22 cellular contexts compared by ENCODE assay signal in the genomic region with DNA sequence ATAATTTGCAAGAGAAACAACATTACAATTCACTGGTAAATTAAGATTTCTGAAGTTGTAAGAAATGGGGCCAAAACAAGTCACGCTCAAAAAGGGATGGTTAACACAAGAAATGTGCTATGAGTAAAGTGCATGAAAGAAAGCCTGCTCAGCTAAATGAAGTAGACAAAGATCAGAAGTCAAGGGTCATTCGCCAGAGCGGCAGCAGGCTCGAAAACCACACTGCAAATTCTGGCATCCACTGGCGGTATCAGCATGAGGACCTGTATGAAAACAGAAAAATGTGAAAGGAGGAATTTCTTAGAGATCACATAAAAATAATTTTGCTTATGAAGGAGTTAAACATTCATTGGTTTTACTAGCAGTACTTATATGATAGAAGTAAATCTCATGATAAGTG. TPM values are rescaled to one million over a fixed set of nuclear protein-coding genes. Genes with fewer than 3 reads are reported as not detected.
DNase-seq lines count a peak whose midpoint lies in the region; ATAC-seq, FAIRE-seq and TF ChIP-seq lines count a peak whose summit lies in the region.
"Had no signal": no experiment of that assay in that cellular context is flagged by ENCODE, and none has a peak within 500 bp of the region (broad histone marks: within the 10 kb centered on the region; RNA-seq: fewer than 3 reads in every experiment).

No MANE protein-coding gene starts in this region.

- in situ Hi-C loops in K562 (cut with MboI) (no loop called here), HepG2 (cut with HindIII; ENCODE audit: extremely low pct_ligation_motif_present, low pct_unique_long_range_greater_than_20kb) (no loop called here)

- ATAC-seq in K562, result no peak
- ATAC-seq in HepG2, result no peak
- no peak for ATAC-seq in HG03521 (IDR thresholded peaks at IDR 0.05; ENCODE audit: unreplicated experiment)
- no peak for ATAC-seq in HG02571 (IDR thresholded peaks at IDR 0.05; ENCODE audit: unreplicated experiment)
- ATAC-seq: A549, Right ventricle myocardium inferior had no signal

- TF ChIP-seq EP300 in K562 (IDR thresholded peaks at IDR 0.05; ENCODE audit: low read length) (no peak), HepG2 (IDR thresholded peaks at IDR 0.05; ENCODE audit: low read depth in 2 of 2, low read length in 2 of 2) (no peak), HepG2 (CRISPR knock-in tag; IDR thresholded peaks at IDR 0.05; ENCODE audit: borderline replicate concordance) (no peak)

- no peak overlapping the region for H3K4me3 Mint-ChIP-seq in activated naive CD8-positive, alpha-beta T cell
- H3K4me3 Mint-ChIP-seq in activated naive CD8-positive, alpha-beta T cell treated with anti-CD3 and anti-CD28 coated beads for 36 hours, result no peak overlapping the region
- no peak overlapping the region for H3K4me3 Mint-ChIP-seq in activated T-helper 1 cell treated with anti-CD3 and anti-CD28 coated beads, Interleukin-12 subunit alpha, Interleukin-12 subunit beta, Interleukin-2, Interleukin-4 antibody, amounts not matched to agents 30 ng/mL and 10 ng/mL and 1 ng/mL, durations not matched to agents 14 hours and 24 hours and 36 hours

- no peaks in the 10 kb centered on the region for H3K27me3 ChIP-seq in K562 (ENCODE audit: control insufficient read depth in 2 of 2, insufficient read depth in 2 of 2, low read length in 2 of 2)
- no peaks in the 10 kb centered on the region for H3K27me3 ChIP-seq in HepG2 (ENCODE audit: control insufficient read depth in 1 of 2, insufficient read depth in 2 of 2, low read length in 2 of 2)
- H3K27me3 ChIP-seq: BE2C, SJSA1 had no signal

- peaks cover 27% of the 10 kb centered on the region for H3K36me3 Mint-ChIP-seq in activated naive CD8-positive, alpha-beta T cell
- H3K36me3 Mint-ChIP-seq in activated naive CD8-positive, alpha-beta T cell treated with anti-CD3 and anti-CD28 coated beads for 36 hours, result peaks cover 37% of the 10 kb centered on the region
- H3K36me3 Mint-ChIP-seq in activated T-helper 1 cell treated with anti-CD3 and anti-CD28 coated beads, Interleukin-12 subunit alpha, Interleukin-12 subunit beta, Interleukin-2, Interleukin-4 antibody, amounts not matched to agents 30 ng/mL and 10 ng/mL and 1 ng/mL, durations not matched to agents 14 hours and 24 hours and 36 hours (ENCODE audit: low read depth), result peaks cover 23% of the 10 kb centered on the region

- no peaks in the 10 kb centered on the region for H3K27me3 Mint-ChIP-seq in activated naive CD8-positive, alpha-beta T cell
- no peaks in the 10 kb centered on the region for H3K27me3 Mint-ChIP-seq in activated naive CD8-positive, alpha-beta T cell treated with anti-CD3 and anti-CD28 coated beads for 36 hours
- no peaks in the 10 kb centered on the region for H3K27me3 Mint-ChIP-seq in activated T-helper 1 cell treated with anti-CD3 and anti-CD28 coated beads, Interleukin-12 subunit alpha, Interleukin-12 subunit beta, Interleukin-2, Interleukin-4 antibody, amounts not matched to agents 30 ng/mL and 10 ng/mL and 1 ng/mL, durations not matched to agents 14 hours and 24 hours and 36 hours (ENCODE audit: insufficient read depth)

- H3K4me3 ChIP-seq in K562, result no peak overlapping the region
- no peak overlapping the region for H3K4me3 ChIP-seq in HepG2 (replicated peaks in 1 of 3; ENCODE audit: insufficient read depth in 1 of 3, low read depth in 2 of 3, low read length in 3 of 3)
- H3K4me3 ChIP-seq: A549, SJSA1 had no signal

- 89% methylated on average over 5 of the region's 5 CpGs for WGBS in K562 (ENCODE audit: insufficient coverage, low coverage, missing lambda C conversion rate)
- 98% methylated on average over 5 of the region's 5 CpGs for WGBS in HepG2 (ENCODE audit: low lambda C conversion rate)

- no peaks in the 10 kb centered on the region for H3K9me3 Mint-ChIP-seq in activated naive CD8-positive, alpha-beta T cell (ENCODE audit: low read depth)
- no peaks in the 10 kb centered on the region for H3K9me3 Mint-ChIP-seq in activated naive CD8-positive, alpha-beta T cell treated with anti-CD3 and anti-CD28 coated beads for 36 hours
- no peaks in the 10 kb centered on the region for H3K9me3 Mint-ChIP-seq in activated T-helper 1 cell treated with anti-CD3 and anti-CD28 coated beads, Interleukin-12 subunit alpha, Interleukin-12 subunit beta, Interleukin-2, Interleukin-4 antibody, amounts not matched to agents 30 ng/mL and 10 ng/mL and 1 ng/mL, durations not matched to agents 14 hours and 24 hours and 36 hours

- H2AFZ ChIP-seq in K562 (ENCODE audit: low read depth, low read length) (no peak overlapping the region), HepG2 (ENCODE audit: low read length) (no peak overlapping the region)

- H3K9me3 ChIP-seq in K562 (replicated peaks; ENCODE audit: control insufficient read depth, insufficient read depth, low read depth, low read length), result no peaks in the 10 kb centered on the region
- H3K9me3 ChIP-seq in HepG2 (ENCODE audit: low read length), result no peaks in the 10 kb centered on the region
- H3K9me3 ChIP-seq: A549, BE2C, SJSA1 had no signal

- H3K9ac ChIP-seq in K562 (ENCODE audit: insufficient read depth in 1 of 2, low read depth in 2 of 2, low read length in 2 of 2) (no peak overlapping the region), HepG2 (ENCODE audit: insufficient read depth, low read depth, low read length) (no peak overlapping the region)

- TF ChIP-seq POLR2A in K562 (conservative IDR thresholded peaks at IDR 0.05) (no peak), HepG2 (IDR thresholded peaks at IDR 0.05; ENCODE audit: insufficient read depth in 1 of 2, low read depth in 2 of 2, low read length in 2 of 2) (no peak)

- H3K4me2 ChIP-seq in K562 (ENCODE audit: insufficient read depth, low read length) (no peak overlapping the region), HepG2 (ENCODE audit: low read depth, low read length) (no peak overlapping the region)
- H3K4me2 ChIP-seq: A549 had no signal

- FAIRE-seq in K562 (lab: Jason Lieb, UNC), result no peak
- no peak for FAIRE-seq in HepG2 (lab: Jason Lieb, UNC)
- FAIRE-seq: A549 had no signal

- peaks cover 5% of the 10 kb centered on the region; the same call in 1 of the 3 replicates for H3K36me3 ChIP-seq in K562 (ENCODE audit: control insufficient read depth, insufficient read depth, low read length)
- peaks cover 4 to 13% of the 10 kb centered on the region in 2 experiments; a peak in 3 of 5 replicates for H3K36me3 ChIP-seq in HepG2 (replicated peaks in 1 of 2; ENCODE audit: control insufficient read depth in 1 of 2, insufficient read depth in 2 of 2, low read length in 2 of 2)
- H3K36me3 ChIP-seq: SJSA1 had no signal

- H3K27ac ChIP-seq in K562 (ENCODE audit: extremely low read depth, low read depth, low read length), result no peak overlapping the region
- H3K27ac ChIP-seq in HepG2 (ENCODE audit: extremely low read length, insufficient read depth, low read length), result no peak overlapping the region
- H3K27ac ChIP-seq: A549, SJSA1 had no signal

- CTCF ChIA-PET in K562 (lab: Yijun Ruan, JAX; ENCODE audit: low intra/inter-chr PET ratio), result no interaction called here
- CTCF ChIA-PET in HepG2 (lab: Yijun Ruan, JAX; ENCODE audit: low intra/inter-chr PET ratio, low total read pairs), result no interaction called here

- H3K4me1 ChIP-seq in K562 (replicated peaks in 1 of 2; ENCODE audit: control insufficient read depth in 2 of 2, insufficient read depth in 2 of 2, low read length in 2 of 2) (no peaks in the 10 kb centered on the region), HepG2 (ENCODE audit: insufficient read depth, low read length) (no peaks in the 10 kb centered on the region)
- H3K4me1 ChIP-seq: A549, BE2C, SJSA1 had no signal

- intact Hi-C loops in K562 (cut with micrococcal nuclease), result no loop called here
- intact Hi-C loops in HepG2 (cut with micrococcal nuclease; ENCODE audit: unreplicated experiment), result no loop called here
- intact Hi-C loops in activated T-helper 1 cell treated with anti-CD3 and anti-CD28 coated beads, Interleukin-12 subunit alpha, Interleukin-12 subunit beta, Interleukin-2, Interleukin-4 antibody, amounts not matched to agents 30 ng/mL and 10 ng/mL and 1 ng/mL, durations not matched to agents 14 hours and 24 hours and 36 hours (cut with micrococcal nuclease), result no loop called here

- TF ChIP-seq RAD21 in K562 (CRISPR knock-in tag; conservative IDR thresholded peaks at IDR 0.05 in 1 of 2, IDR thresholded peaks at IDR 0.05 in 1 of 2), result no peak
- no peak for TF ChIP-seq RAD21 in HepG2 (CRISPR knock-in tag; IDR thresholded peaks at IDR 0.05)

- H4K20me1 ChIP-seq in K562 (replicated peaks; ENCODE audit: control insufficient read depth, insufficient read depth, low read length) (no peaks in the 10 kb centered on the region), HepG2 (ENCODE audit: insufficient read depth, low read length) (no peaks in the 10 kb centered on the region)

- BruUV-seq in K562 (replicated peaks; lab: Mats Ljungman, UMichigan) (no TSS peak), HepG2 (replicated peaks; lab: Mats Ljungman, UMichigan) (no TSS peak)

- H3K4me1 Mint-ChIP-seq in activated naive CD8-positive, alpha-beta T cell (ENCODE audit: low read depth), result no peaks in the 10 kb centered on the region
- H3K4me1 Mint-ChIP-seq in activated naive CD8-positive, alpha-beta T cell treated with anti-CD3 and anti-CD28 coated beads for 36 hours, result peaks cover 3% of the 10 kb centered on the region
- peaks cover 4% of the 10 kb centered on the region for H3K4me1 Mint-ChIP-seq in activated T-helper 1 cell treated with anti-CD3 and anti-CD28 coated beads, Interleukin-12 subunit alpha, Interleukin-12 subunit beta, Interleukin-2, Interleukin-4 antibody, amounts not matched to agents 30 ng/mL and 10 ng/mL and 1 ng/mL, durations not matched to agents 14 hours and 24 hours and 36 hours (ENCODE audit: low read depth)

- peak overlapping the region; percentile 3 for H3K27ac Mint-ChIP-seq in activated naive CD8-positive, alpha-beta T cell
- H3K27ac Mint-ChIP-seq in activated naive CD8-positive, alpha-beta T cell treated with anti-CD3 and anti-CD28 coated beads for 36 hours, result no peak overlapping the region
- no peak overlapping the region for H3K27ac Mint-ChIP-seq in activated T-helper 1 cell treated with anti-CD3 and anti-CD28 coated beads, Interleukin-12 subunit alpha, Interleukin-12 subunit beta, Interleukin-2, Interleukin-4 antibody, amounts not matched to agents 30 ng/mL and 10 ng/mL and 1 ng/mL, durations not matched to agents 14 hours and 24 hours and 36 hours

- H3K79me2 ChIP-seq in K562 (ENCODE audit: control insufficient read depth, insufficient read depth, low read length) (no peaks in the 10 kb centered on the region), HepG2 (ENCODE audit: insufficient read depth, low read length) (no peaks in the 10 kb centered on the region)

- DNase-seq in activated naive CD8-positive, alpha-beta T cell treated with anti-CD3 and anti-CD28 coated beads for 36 hours, result no peak
- DNase-seq in K562 (ENCODE audit: extremely low read depth in 1 of 4, low spot score in 3 of 4), result no peak
- DNase-seq in HepG2 (ENCODE audit: low spot score), result no peak
- DNase-seq in activated T-helper 1 cell treated with anti-CD3 and anti-CD28 coated beads, Interleukin-12 subunit alpha, Interleukin-12 subunit beta, Interleukin-2, Interleukin-4 antibody, amounts not matched to agents 30 ng/mL and 10 ng/mL and 1 ng/mL, durations not matched to agents 14 hours and 24 hours and 36 hours (ENCODE audit: low spot score), result no peak
- DNase-seq: BE2C, EL, GF-D8, HCEC 1CT, KBM-7, MM.1S, NCI-H1048, NCI-H1417 treated with DMSO at 0.1 percent for 48 hours, NCI-H187, NCI-H446, NCI-H526, OCI-M1 had no signal

- TF ChIP-seq CTCF in K562 (IDR thresholded peaks at IDR 0.05 in 2 of 3, conservative IDR thresholded peaks at IDR 0.05 in 1 of 3; ENCODE audit: insufficient read depth in 2 of 3, low read depth in 1 of 3, low read length in 3 of 3) (no peak), HepG2 (CRISPR knock-in tag; IDR thresholded peaks at IDR 0.05) (no peak)

- no peaks in the 10 kb centered on the region for H3K9me1 ChIP-seq in K562 (ENCODE audit: control insufficient read depth, insufficient read depth, low read length)

- POLR2A ChIA-PET in K562 (lab: Yijun Ruan, JAX), result no interaction called here
- POLR2A ChIA-PET in HepG2 (lab: Yijun Ruan, JAX), result no interaction called here

RNA-seq across cellular contexts. Expression of a gene that starts 49.6 kb away (rescaled TPM):
- total RNA-seq in activated naive CD8-positive, alpha-beta T cell treated with anti-CD3 and anti-CD28 coated beads for 36 hours, result 10 to 100 TPM; 30.3 to 31.0 TPM
- total RNA-seq in K562 (2011; cell fraction: chromatin; rRNA removed; ENCODE audit: low replicate concordance), result 35.4 and 67.8 TPM in 2 replicates
- total RNA-seq in K562 (2011; cell fraction: nucleolus; rRNA removed), result 35.7 and 50.1 TPM in 2 replicates
- 48.0 and 50.8 TPM in 2 replicates for total RNA-seq in K562 (2011; cell fraction: nucleoplasm; rRNA removed)
- total RNA-seq in K562 (2014; rRNA removed) (32.1 and 37.9 TPM in 2 replicates), K562 (2014; rRNA removed; fragmentation: Illumina TruSeq; extraction: Trizol) (25.3 and 27.9 TPM in 2 replicates), K562 (2015; rRNA removed; fragmentation: Illumina TruSeq; extraction: Trizol) (29.0 and 35.2 TPM in 2 replicates), K562 (2021) (22.1 and 23.5 TPM in 2 replicates), HepG2 (2016; rRNA removed; fragmentation: Illumina TruSeq; extraction: Trizol) (45.3 and 53.4 TPM in 2 replicates)
- polyA plus RNA-seq in K562 (2011; rRNA removed) (24.3 and 26.5 TPM in 2 replicates), K562 (2014; fragmentation: Illumina TruSeq; extraction: Trizol) (13.2 and 15.9 TPM in 2 replicates), K562 (2014; fragmentation: Nextera tagmentation; extraction: Ambion mirVana) (10 to 100 TPM in 1 of 2 experiments, 1 to 10 TPM in 1; 6.0 to 10.8 TPM), K562 (2014; rRNA removed) (15.5 and 28.9 TPM in 2 replicates), HepG2 (2011; rRNA removed) (17.4 TPM in 2 replicates)
- polyA plus RNA-seq in K562 (2011; cell fraction: cytosol; rRNA removed), result 10.0 and 12.9 TPM in 2 replicates
- 25.4 and 27.0 TPM in 2 replicates for polyA plus RNA-seq in K562 (2011; cell fraction: nucleus; rRNA removed)
- polyA plus RNA-seq in K562 (2012), result 16.8 and 33.6 TPM in 2 replicates
- 37.8 and 49.9 TPM in 2 replicates for polyA minus RNA-seq in K562 (2011; rRNA and poly(A)+ RNA removed)
- 11.3 and 16.2 TPM in 2 replicates for polyA minus RNA-seq in K562 (2011; cell fraction: cytosol; rRNA and poly(A)+ RNA removed)
- polyA minus RNA-seq in K562 (2011; cell fraction: nucleus; rRNA and poly(A)+ RNA removed), result 46.7 and 68.4 TPM in 2 replicates
- 63.0 and 88.0 TPM in 2 replicates for total RNA-seq in HepG2 (2016; cell fraction: cytosol; rRNA removed; fragmentation: Illumina TruSeq; extraction: Trizol; ENCODE audit: low read depth)
- 47.1 and 56.1 TPM in 2 replicates for total RNA-seq in HepG2 (2016; cell fraction: insoluble cytoplasmic fraction; rRNA removed; fragmentation: Illumina TruSeq; extraction: Trizol)
- 73.4 and 79.1 TPM in 2 replicates for total RNA-seq in HepG2 (2016; cell fraction: membrane; rRNA removed; fragmentation: Illumina TruSeq; extraction: Trizol)
- 47.7 and 52.7 TPM in 2 replicates for total RNA-seq in HepG2 (2016; cell fraction: nucleus; rRNA removed; fragmentation: Illumina TruSeq; extraction: Trizol)
- 7.7 and 12.9 TPM in 2 replicates for polyA plus RNA-seq in HepG2 (2011; cell fraction: cytosol; rRNA removed)
- polyA plus RNA-seq in HepG2 (2011; cell fraction: nucleus; rRNA removed), result 9.5 and 10.5 TPM in 2 replicates
- 13.5 and 18.2 TPM in 2 replicates for polyA plus RNA-seq in HepG2 (2012)
- 78.1 and 98.5 TPM in 2 replicates for polyA plus RNA-seq in HepG2 (2016; cell fraction: cytosol; fragmentation: Illumina TruSeq; extraction: Trizol; ENCODE audit: low read depth)
- polyA plus RNA-seq in HepG2 (2016; cell fraction: insoluble cytoplasmic fraction; fragmentation: Illumina TruSeq; extraction: Trizol; ENCODE audit: low read depth), result 41.7 and 43.3 TPM in 2 replicates
- polyA plus RNA-seq in HepG2 (2016; cell fraction: membrane; fragmentation: Illumina TruSeq; extraction: Trizol; ENCODE audit: low read depth), result 55.3 and 67.3 TPM in 2 replicates
- polyA plus RNA-seq in HepG2 (2016; cell fraction: nucleus; fragmentation: Illumina TruSeq; extraction: Trizol; ENCODE audit: insufficient read depth, low read depth), result 34.6 and 35.2 TPM in 2 replicates
- polyA minus RNA-seq in HepG2 (2011; rRNA and poly(A)+ RNA removed; ENCODE audit: low replicate concordance), result 21.9 and 32.7 TPM in 2 replicates
- polyA minus RNA-seq in HepG2 (2011; cell fraction: cytosol; rRNA and poly(A)+ RNA removed), result 17.7 and 18.2 TPM in 2 replicates
- 93.9 and 97.2 TPM in 2 replicates for polyA minus RNA-seq in HepG2 (2011; cell fraction: nucleus; rRNA and poly(A)+ RNA removed)
- total RNA-seq in activated T-helper 1 cell treated with anti-CD3 and anti-CD28 coated beads, Interleukin-12 subunit alpha, Interleukin-12 subunit beta, Interleukin-2, Interleukin-4 antibody, amounts not matched to agents 30 ng/mL and 10 ng/mL and 1 ng/mL, durations not matched to agents 14 hours and 24 hours and 36 hours, result 31.3 and 34.7 TPM in 2 replicates
